ENCODE assay signal across 9 cellular contexts in the genomic region with DNA sequence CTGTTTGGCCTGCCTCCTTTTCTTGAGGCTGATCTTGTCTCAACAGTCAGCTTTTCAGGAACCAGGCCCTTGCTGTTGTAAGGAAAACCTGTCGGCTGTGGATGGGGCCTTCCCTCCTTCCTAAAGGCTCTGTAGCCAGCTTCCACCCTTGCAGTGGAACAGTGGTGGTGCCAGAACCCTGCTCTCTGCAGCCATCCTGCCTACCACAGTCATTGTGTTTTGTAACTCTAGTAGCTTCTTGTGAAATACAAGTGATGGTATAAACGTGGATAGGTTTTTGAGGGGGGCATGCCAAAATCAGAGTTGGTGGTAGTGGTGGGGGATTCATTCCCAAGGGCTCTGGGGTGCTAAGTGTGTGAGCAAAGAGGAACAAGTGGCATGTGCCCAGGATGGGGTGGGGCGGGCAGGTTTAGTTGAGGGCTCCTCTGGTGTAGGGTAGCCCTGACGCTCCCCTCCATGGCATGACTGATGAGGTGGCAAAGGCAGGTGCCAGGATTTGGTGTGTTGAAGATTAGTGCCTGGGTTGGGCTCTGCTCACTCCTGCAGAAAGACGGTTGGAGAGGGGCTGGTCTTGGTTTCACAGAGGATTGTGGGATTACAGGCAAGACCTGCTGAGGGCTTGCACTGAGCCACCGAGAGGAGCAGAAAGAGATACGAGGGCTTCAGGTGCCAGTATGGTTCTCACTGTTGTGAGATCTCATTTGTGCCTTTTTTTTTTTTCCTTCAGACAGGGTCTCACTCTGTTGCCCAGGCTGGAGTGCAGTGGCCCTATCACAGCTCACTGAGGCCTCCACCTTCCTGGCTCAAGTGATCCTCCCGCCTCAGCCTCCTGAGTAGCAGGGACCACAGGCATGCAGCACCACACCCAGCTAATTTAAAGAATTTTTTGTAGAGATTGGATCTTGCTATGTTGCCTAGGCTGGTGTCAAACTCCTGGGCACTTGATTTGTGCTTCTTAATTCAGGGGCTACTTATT. TPM values are rescaled to one million over a fixed set of nuclear protein-coding genes. Genes with fewer than 3 reads are reported as not detected.
DNase-seq lines count a peak whose midpoint lies in the region; ATAC-seq and TF ChIP-seq lines count a peak whose summit lies in the region.
"Had no signal": no experiment of that assay in that cellular context is flagged by ENCODE, and none has a peak within 500 bp of the region (broad histone marks: within the 10 kb centered on the region; RNA-seq: fewer than 3 reads in every experiment).

No MANE protein-coding gene starts in this region.

- 59 to 77% (median 73%) methylated on average over 6 to 8 of the region's 8 CpGs for WGBS in adrenal gland, 4 donors
- 53 to 56% methylated on average over 8 of the region's 8 CpGs for WGBS in thyroid gland, 2 donors

- no peak for TF ChIP-seq POLR2A in adrenal gland (IDR thresholded peaks at IDR 0.05)
- no peak for TF ChIP-seq POLR2A in thyroid gland (IDR thresholded peaks at IDR 0.05)

- H3K36me3 ChIP-seq in adrenal gland (replicated peaks in 1 of 2) (no peaks in the 10 kb centered on the region), left lung (no peaks in the 10 kb centered on the region), thyroid gland (no peaks in the 10 kb centered on the region)

- H3K9me3 ChIP-seq in adrenal gland (replicated peaks in 1 of 3) (no peaks in the 10 kb centered on the region), left lung (no peaks in the 10 kb centered on the region), thyroid gland (no peaks in the 10 kb centered on the region)

- TF ChIP-seq CTCF in adrenal gland (IDR thresholded peaks at IDR 0.05) (no peak), left lung (IDR thresholded peaks at IDR 0.05) (no peak), thyroid gland (IDR thresholded peaks at IDR 0.05) (no peak)

- H3K27ac ChIP-seq in adrenal gland (peak overlapping the region in 3 of 5 donors; percentile 4 to 76 (median 63)), left lung (peak overlapping the region; percentile 77 to 98), thyroid gland (peak overlapping the region; percentile 64 to 99 (median 93))

- DNase-seq in activated T-cell treated with anti-CD3 and anti-CD28 coated beads, Interleukin-2, amount 50 U/mL, for 1 hour, result peak; percentile 35
- DNase-seq in activated T-cell treated with anti-CD3 and anti-CD28 coated beads for 4 hours, result no peak
- DNase-seq in adrenal gland, result peak in 1 of 7 donors; percentile 26
- no peak for DNase-seq in left lung
- DNase-seq in thyroid gland, result peak in 1 of 2 donors; percentile 29
- no peak for DNase-seq in SK-N-DZ (ENCODE audit: low spot score)
- DNase-seq in cerebellar cortex (ENCODE audit: low spot score), result no peak
- DNase-seq: DND-41 had no signal

- ATAC-seq in left lung, result peak; percentile 4
- no peak for ATAC-seq in HG02763 (IDR thresholded peaks at IDR 0.05; ENCODE audit: unreplicated experiment)

- intact Hi-C loops in adrenal gland (cut with DNase I) (no loop called here), left lung (cut with DNase I) (no loop called here), thyroid gland (cut with DNase I) (no loop called here)

- H3K27me3 ChIP-seq in adrenal gland (no peaks in the 10 kb centered on the region), left lung (no peaks in the 10 kb centered on the region), thyroid gland (no peaks in the 10 kb centered on the region)

- peaks cover 38 to 83% of the 10 kb centered on the region in 2 donors for H3K4me1 ChIP-seq in adrenal gland (replicated peaks in 1 of 2)
- H3K4me1 ChIP-seq in left lung, result peaks cover 95 to 100% of the 10 kb centered on the region in 2 donors
- peaks cover 97 to 99% of the 10 kb centered on the region in 2 donors for H3K4me1 ChIP-seq in thyroid gland

- H3K4me3 ChIP-seq in adrenal gland (no peak overlapping the region), left lung (peak overlapping the region in 1 of 2 donors; percentile 95), thyroid gland (replicated peaks in 1 of 3) (no peak overlapping the region)

RNA-seq across cellular contexts. Expression of a gene that starts 7.4 kb away (rescaled TPM):
- total RNA-seq in adrenal gland (100 to 1,000 TPM in 1 of 8 donors, 10 to 100 TPM in 7; 31.4 to 112 (median 54.6) TPM), left lung (100 to 1,000 TPM; 116 to 158 TPM), thyroid gland (10 to 100 TPM; 61.6 to 83.4 (median 77.9) TPM)
- 10 to 100 TPM; 13.1 to 19.5 (median 17.9) TPM for polyA plus RNA-seq in adrenal gland
- polyA plus RNA-seq in SK-N-DZ (2014; cell fraction: cytosol; rRNA removed), result 34.6 and 36.3 TPM in 2 replicates
- 16.0 and 16.4 TPM in 2 replicates for polyA plus RNA-seq in SK-N-DZ (2014; cell fraction: nucleus; rRNA removed)

RNA-seq across cellular contexts. Expression of a gene that starts 53.1 kb away (rescaled TPM):
- 10 to 100 TPM; 12.7 to 49.5 (median 21.1) TPM for total RNA-seq in adrenal gland
- 10 to 100 TPM; 24.0 to 42.6 (median 35.8) TPM for polyA plus RNA-seq in adrenal gland
- total RNA-seq in left lung, result 10 to 100 TPM; 46.2 to 50.1 TPM
- 10 to 100 TPM; 68.2 to 93.3 (median 79.7) TPM for total RNA-seq in thyroid gland
- 94.0 and 107 TPM in 2 replicates for polyA plus RNA-seq in SK-N-DZ (2014; cell fraction: cytosol; rRNA removed)
- 19.5 and 26.8 TPM in 2 replicates for polyA plus RNA-seq in SK-N-DZ (2014; cell fraction: nucleus; rRNA removed)
